Comparison of ENCODE assay signal across 14 cellular contexts in the genomic region with DNA sequence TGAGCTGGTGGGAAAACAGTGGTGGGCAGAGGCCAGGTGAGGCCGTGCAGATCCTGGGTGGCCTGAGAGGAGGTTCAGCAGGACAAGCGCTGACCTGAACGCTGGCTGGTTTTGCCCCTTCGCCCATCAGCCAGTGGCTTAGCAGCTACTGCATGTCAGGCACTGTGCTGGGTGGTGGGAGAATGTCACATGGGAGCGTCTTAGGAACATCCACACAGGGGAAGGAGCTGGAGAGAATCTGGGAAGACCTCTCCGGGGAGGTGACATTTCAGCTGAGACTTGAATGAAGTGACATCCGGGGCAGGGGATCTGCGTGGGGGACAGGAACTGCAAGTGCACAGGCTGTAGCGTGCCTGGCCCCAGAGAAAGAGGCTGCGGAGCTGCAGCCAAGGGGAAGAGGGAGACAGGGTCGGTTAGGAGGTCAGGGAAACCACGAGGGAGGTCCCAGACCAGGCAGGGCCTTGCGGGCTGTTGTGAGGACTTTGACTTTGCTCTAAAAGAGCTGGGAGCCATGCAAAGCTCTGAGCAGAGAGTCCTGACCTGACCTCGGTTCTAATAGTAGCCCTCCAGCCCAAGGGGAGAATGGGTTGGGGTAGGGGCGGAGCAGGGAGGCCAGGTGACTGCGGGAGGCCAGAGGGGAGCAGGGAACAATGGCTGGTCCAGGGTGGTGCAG.
DNase-seq lines count a peak whose midpoint lies in the region; ATAC-seq and TF ChIP-seq lines count a peak whose summit lies in the region.
"Had no signal": no experiment of that assay in that cellular context is flagged by ENCODE, and none has a peak within 500 bp of the region (broad histone marks: within the 10 kb centered on the region; RNA-seq: fewer than 3 reads in every experiment).

No MANE protein-coding gene starts in this region.

- ATAC-seq in heart left ventricle (peak in 2 of 4 donors; percentile 41 to 60), GM21390 (IDR thresholded peaks at IDR 0.05; ENCODE audit: unreplicated experiment) (no peak)

- no peak overlapping the region for H2AFZ ChIP-seq in smooth muscle cell (ENCODE audit: low read depth)

- no peak overlapping the region for H3K9ac ChIP-seq in smooth muscle cell (ENCODE audit: low read depth)

- no peak overlapping the region for H3K27ac ChIP-seq in heart left ventricle
- H3K27ac ChIP-seq in spleen: peak overlapping the region in 4 of 8 donors; percentile 6 to 53 (median 36)
- no peak overlapping the region for H3K27ac ChIP-seq in smooth muscle cell (ENCODE audit: low read depth)
- H3K27ac ChIP-seq: ovary, RWPE1 had no signal

- H3K4me2 ChIP-seq in smooth muscle cell: no peak overlapping the region

- H3K4me1 ChIP-seq in heart left ventricle (peaks cover 0 to 46% (median 0%) of the 10 kb centered on the region in 12 donors), spleen (peaks cover 0 to 58% (median 22%) of the 10 kb centered on the region in 6 donors), smooth muscle cell (ENCODE audit: low read depth) (no peaks in the 10 kb centered on the region)

- TF ChIP-seq CTCF in heart left ventricle (IDR thresholded peaks at IDR 0.05): no peak
- no peak for TF ChIP-seq CTCF in spleen (IDR thresholded peaks at IDR 0.05 in 8 of 11, conservative IDR thresholded peaks at IDR 0.05 in 3 of 11)
- no peak for TF ChIP-seq CTCF in smooth muscle cell (IDR thresholded peaks at IDR 0.05; ENCODE audit: borderline replicate concordance, insufficient read depth, poor library complexity, severe bottlenecking)

- intact Hi-C loops in heart left ventricle (cut with DNase I): no loop called here
- intact Hi-C loops in spleen (cut with DNase I; ENCODE audit: low total_unique reads): no loop called here

- H3K79me2 ChIP-seq in smooth muscle cell (ENCODE audit: low read depth): no peaks in the 10 kb centered on the region

- TF ChIP-seq POLR2A in heart left ventricle (IDR thresholded peaks at IDR 0.05) (no peak), spleen (IDR thresholded peaks at IDR 0.05) (no peak)

- H3F3A ChIP-seq in smooth muscle cell (ENCODE audit: low read depth): no peaks in the 10 kb centered on the region

- H3K9me3 ChIP-seq in heart left ventricle (no peaks in the 10 kb centered on the region), spleen (no peaks in the 10 kb centered on the region), smooth muscle cell (replicated peaks; ENCODE audit: low read depth) (no peaks in the 10 kb centered on the region)
- H3K9me3 ChIP-seq: ovary had no signal

- no peaks in the 10 kb centered on the region for H3K36me3 ChIP-seq in heart left ventricle
- no peaks in the 10 kb centered on the region for H3K36me3 ChIP-seq in spleen
- H3K36me3 ChIP-seq in smooth muscle cell (ENCODE audit: low read depth): no peaks in the 10 kb centered on the region
- H3K36me3 ChIP-seq: ovary had no signal

- H3K27me3 ChIP-seq in heart left ventricle: no peaks in the 10 kb centered on the region
- H3K27me3 ChIP-seq in spleen (replicated peaks in 1 of 7): no peaks in the 10 kb centered on the region
- H3K27me3 ChIP-seq in smooth muscle cell (ENCODE audit: low read depth): no peaks in the 10 kb centered on the region
- H3K27me3 ChIP-seq: ovary had no signal

- WGBS in heart left ventricle, 4 donors: 55 to 74% (median 68%) methylated on average over 16 of the region's 16 CpGs
- 34 to 49% (median 41%) methylated on average over 16 of the region's 16 CpGs for WGBS in spleen, 5 donors
- WGBS in smooth muscle cell (ENCODE audit: low lambda C conversion rate): 86% methylated on average over 16 of the region's 16 CpGs

- H3K4me3 ChIP-seq in heart left ventricle: no peak overlapping the region
- H3K4me3 ChIP-seq in spleen: no peak overlapping the region
- H3K4me3 ChIP-seq in smooth muscle cell: no peak overlapping the region
- H3K4me3 ChIP-seq: ovary had no signal

- DNase-seq in AML-193 (lab: John Stamatoyannopoulos, UW) (peak; percentile 64 to 65), CD1c-positive myeloid dendritic cell (ENCODE audit: extremely low spot score) (peak; percentile 76), NOMO-1 treated with DMSO at 0.1 percent for 48 hours (lab: John Stamatoyannopoulos, UW; ENCODE audit: unreplicated experiment) (peak; percentile 64), heart left ventricle (peak in 3 of 5 donors; percentile 68 to 75 (median 70)), spleen (no peak), smooth muscle cell (lab: John Stamatoyannopoulos, UW; ENCODE audit: unreplicated experiment) (no peak)
- DNase-seq: activated B cell treated with CpG ODN at 0.5 μM for 24 hours; activated gamma-delta T cell treated with Interleukin-2 at 50 U/mL for 16 hours; left cardiac atrium; NCI-H82; ovary; stimulated activated CD4-positive, alpha-beta T cell treated with anti-CD3 and anti-CD28 coated beads, Interleukin-4, amount 100 ng/mL, for 24 hours had no signal

- no peaks in the 10 kb centered on the region for H4K20me1 ChIP-seq in smooth muscle cell (ENCODE audit: low read depth)

Comparison
In these comparisons a context has a peak if more than half of its experiments do, and no peak if none do; other contexts are left out.
1. DNase-seq: peak in AML-193 (2 of 2), CD1c-positive myeloid dendritic cell (single experiment), NOMO-1 treated with DMSO at 0.1 percent for 48 hours (single experiment) and heart left ventricle (3 of 5); none in spleen (single experiment) and smooth muscle cell (single experiment).